In the genomic region with DNA sequence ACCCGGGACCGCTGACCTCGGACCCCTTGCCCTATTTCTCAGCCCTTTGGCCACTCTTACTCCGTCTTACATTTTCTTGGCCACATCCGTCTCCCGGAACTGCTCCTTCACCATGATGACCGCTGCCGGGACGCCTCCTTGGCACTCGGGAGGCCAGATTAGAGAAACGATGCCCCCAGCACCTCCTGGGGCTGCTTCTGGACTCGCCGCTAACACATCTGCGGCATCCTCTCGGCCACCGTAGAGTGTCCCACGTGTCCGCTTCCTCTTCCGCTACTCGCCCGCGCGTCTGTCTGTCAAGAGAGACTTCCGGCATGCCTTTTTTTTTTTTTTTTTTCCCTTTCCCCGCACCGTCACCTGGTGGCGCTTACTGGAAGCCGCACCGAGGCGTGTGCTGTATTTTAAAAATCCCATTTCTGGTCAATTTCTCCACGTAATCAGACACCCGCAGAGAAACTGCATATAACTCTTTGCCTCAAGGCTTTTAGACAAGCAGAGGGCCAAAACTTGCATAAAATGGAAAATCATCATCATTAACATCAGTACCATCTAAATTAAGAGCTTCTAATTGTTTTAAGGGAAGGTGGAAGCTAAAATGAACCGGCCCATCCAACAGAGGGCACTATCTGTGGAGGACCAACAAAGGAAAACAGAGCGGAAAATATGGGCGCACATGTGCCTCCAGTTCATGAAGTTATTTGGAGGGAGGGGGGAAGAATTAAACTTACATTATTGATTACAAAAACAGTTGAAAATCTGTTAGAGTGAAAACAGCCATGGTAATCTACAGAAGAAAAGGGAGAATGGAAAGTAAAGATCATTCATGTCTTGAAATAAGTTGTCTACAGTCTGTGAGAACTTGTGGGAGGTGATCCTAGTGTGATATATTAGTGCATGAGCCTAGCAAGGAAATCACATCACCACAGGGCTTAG, we compare ENCODE assay signal across 1 cellular context.
TF ChIP-seq lines count a peak whose summit lies in the region.

Gene POLR3A (minus strand): TSS at position 222 of the 933 bp plus-strand sequence. CDS start 108 bp downstream, at position 114.

TF ChIP-seq in HEK293, 187 proteins besides CTCF, POLR2A, EP300 and RAD21 (continued from another document and continues in another):
- TF ChIP-seq PRDM10 (tag by site-specific recombination; IDR thresholded peaks at IDR 0.05), result peak; percentile 83
- TF ChIP-seq BCL11B (tag by site-specific recombination; IDR thresholded peaks at IDR 0.05; ENCODE audit: low read depth), result peak; percentile 99
- TF ChIP-seq, protein P1, sequence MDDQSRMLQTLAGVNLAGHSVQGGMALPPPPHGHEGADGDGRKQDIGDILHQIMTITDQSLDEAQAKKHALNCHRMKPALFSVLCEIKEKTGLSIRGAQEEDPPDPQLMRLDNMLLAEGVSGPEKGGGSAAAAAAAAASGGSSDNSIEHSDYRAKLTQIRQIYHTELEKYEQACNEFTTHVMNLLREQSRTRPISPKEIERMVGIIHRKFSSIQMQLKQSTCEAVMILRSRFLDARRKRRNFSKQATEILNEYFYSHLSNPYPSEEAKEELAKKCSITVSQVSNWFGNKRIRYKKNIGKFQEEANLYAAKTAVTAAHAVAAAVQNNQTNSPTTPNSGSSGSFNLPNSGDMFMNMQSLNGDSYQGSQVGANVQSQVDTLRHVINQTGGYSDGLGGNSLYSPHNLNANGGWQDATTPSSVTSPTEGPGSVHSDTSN (CRISPR knock-in tag; IDR thresholded peaks at IDR 0.05), result 0 out of 2 replicates have a peak, but pooled peaks have one; percentile 53
- no peak; the same call in 1 of the 2 replicates for TF ChIP-seq OVOL3 (tag by site-specific recombination; IDR thresholded peaks at IDR 0.05)
- TF ChIP-seq, protein P2, sequence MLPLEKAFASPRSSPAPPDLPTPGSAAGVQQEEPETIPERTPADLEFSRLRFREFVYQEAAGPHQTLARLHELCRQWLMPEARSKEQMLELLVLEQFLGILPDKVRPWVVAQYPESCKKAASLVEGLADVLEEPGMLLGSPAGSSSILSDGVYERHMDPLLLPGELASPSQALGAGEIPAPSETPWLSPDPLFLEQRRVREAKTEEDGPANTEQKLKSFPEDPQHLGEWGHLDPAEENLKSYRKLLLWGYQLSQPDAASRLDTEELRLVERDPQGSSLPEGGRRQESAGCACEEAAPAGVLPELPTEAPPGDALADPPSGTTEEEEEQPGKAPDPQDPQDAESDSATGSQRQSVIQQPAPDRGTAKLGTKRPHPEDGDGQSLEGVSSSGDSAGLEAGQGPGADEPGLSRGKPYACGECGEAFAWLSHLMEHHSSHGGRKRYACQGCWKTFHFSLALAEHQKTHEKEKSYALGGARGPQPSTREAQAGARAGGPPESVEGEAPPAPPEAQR (tag by site-specific recombination; IDR thresholded peaks at IDR 0.05), result 0 out of 2 replicates have a peak, but pooled peaks have one; percentile 16
- no peak for TF ChIP-seq SALL2 (tag by site-specific recombination; IDR thresholded peaks at IDR 0.05; ENCODE audit: borderline replicate concordance)
- TF ChIP-seq ZNF521 (tag by site-specific recombination; IDR thresholded peaks at IDR 0.05), result no peak
- TF ChIP-seq ZNF26 (tag by site-specific recombination; IDR thresholded peaks at IDR 0.05), result no peak
- peak; percentile 77 for TF ChIP-seq ZBTB11 (tag by site-specific recombination; conservative IDR thresholded peaks at IDR 0.05; ENCODE audit: low read depth)
- peak; percentile 76 for TF ChIP-seq ZNF10 (tag by site-specific recombination; IDR thresholded peaks at IDR 0.05)
- TF ChIP-seq, protein P3, sequence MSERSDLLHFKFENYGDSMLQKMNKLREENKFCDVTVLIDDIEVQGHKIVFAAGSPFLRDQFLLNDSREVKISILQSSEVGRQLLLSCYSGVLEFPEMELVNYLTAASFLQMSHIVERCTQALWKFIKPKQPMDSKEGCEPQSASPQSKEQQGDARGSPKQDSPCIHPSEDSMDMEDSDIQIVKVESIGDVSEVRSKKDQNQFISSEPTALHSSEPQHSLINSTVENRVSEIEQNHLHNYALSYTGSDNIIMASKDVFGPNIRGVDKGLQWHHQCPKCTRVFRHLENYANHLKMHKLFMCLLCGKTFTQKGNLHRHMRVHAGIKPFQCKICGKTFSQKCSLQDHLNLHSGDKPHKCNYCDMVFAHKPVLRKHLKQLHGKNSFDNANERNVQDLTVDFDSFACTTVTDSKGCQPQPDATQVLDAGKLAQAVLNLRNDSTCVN (tag by site-specific recombination; optimal IDR thresholded peaks at IDR 0.05), result peak; percentile 40
- peak; percentile 30; the same call in 1 of the 2 replicates for TF ChIP-seq ZIC2 (tag by site-specific recombination; IDR thresholded peaks at IDR 0.05)
- no peak for TF ChIP-seq SCRT2 (tag by site-specific recombination; IDR thresholded peaks at IDR 0.05)
- peak; percentile 24; the same call in 1 of the 2 replicates for TF ChIP-seq ZNF501 (tag by site-specific recombination; IDR thresholded peaks at IDR 0.05)
- TF ChIP-seq ZNF704 (tag by site-specific recombination; IDR thresholded peaks at IDR 0.05), result no peak
- no peak for TF ChIP-seq ZNF155 (tag by site-specific recombination; IDR thresholded peaks at IDR 0.05)
- no peak for TF ChIP-seq ZSCAN4 (tag by site-specific recombination; IDR thresholded peaks at IDR 0.05)
- no peak; the same call in 1 of the 2 replicates for TF ChIP-seq ZNF558 (tag by site-specific recombination; IDR thresholded peaks at IDR 0.05)
- TF ChIP-seq, protein P4, sequence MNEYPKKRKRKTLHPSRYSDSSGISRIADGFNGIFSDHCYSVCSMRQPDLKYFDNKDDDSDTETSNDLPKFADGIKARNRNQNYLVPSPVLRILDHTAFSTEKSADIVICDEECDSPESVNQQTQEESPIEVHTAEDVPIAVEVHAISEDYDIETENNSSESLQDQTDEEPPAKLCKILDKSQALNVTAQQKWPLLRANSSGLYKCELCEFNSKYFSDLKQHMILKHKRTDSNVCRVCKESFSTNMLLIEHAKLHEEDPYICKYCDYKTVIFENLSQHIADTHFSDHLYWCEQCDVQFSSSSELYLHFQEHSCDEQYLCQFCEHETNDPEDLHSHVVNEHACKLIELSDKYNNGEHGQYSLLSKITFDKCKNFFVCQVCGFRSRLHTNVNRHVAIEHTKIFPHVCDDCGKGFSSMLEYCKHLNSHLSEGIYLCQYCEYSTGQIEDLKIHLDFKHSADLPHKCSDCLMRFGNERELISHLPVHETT (tag by site-specific recombination; IDR thresholded peaks at IDR 0.05), result peak; percentile 83
- no peak for TF ChIP-seq ZNF513 (tag by site-specific recombination; IDR thresholded peaks at IDR 0.05)
- TF ChIP-seq ZNF132 (tag by site-specific recombination; IDR thresholded peaks at IDR 0.05; ENCODE audit: borderline replicate concordance), result no peak
- no peak for TF ChIP-seq ZNF530 (tag by site-specific recombination; IDR thresholded peaks at IDR 0.05; ENCODE audit: low read depth)
- no peak for TF ChIP-seq ZNF707 (tag by site-specific recombination; IDR thresholded peaks at IDR 0.05)
- TF ChIP-seq ZNF174 (tag by site-specific recombination; IDR thresholded peaks at IDR 0.05), result no peak
- TF ChIP-seq, protein P5, sequence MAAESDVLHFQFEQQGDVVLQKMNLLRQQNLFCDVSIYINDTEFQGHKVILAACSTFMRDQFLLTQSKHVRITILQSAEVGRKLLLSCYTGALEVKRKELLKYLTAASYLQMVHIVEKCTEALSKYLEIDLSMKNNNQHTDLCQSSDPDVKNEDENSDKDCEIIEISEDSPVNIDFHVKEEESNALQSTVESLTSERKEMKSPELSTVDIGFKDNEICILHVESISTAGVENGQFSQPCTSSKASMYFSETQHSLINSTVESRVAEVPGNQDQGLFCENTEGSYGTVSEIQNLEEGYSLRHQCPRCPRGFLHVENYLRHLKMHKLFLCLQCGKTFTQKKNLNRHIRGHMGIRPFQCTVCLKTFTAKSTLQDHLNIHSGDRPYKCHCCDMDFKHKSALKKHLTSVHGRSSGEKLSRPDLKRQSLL (tag by site-specific recombination; IDR thresholded peaks at IDR 0.05), result no peak
- TF ChIP-seq ZNF391 (tag by site-specific recombination; IDR thresholded peaks at IDR 0.05; ENCODE audit: borderline replicate concordance, low read depth), result peak; percentile 66; the same call in 1 of the 2 replicates
- TF ChIP-seq RBAK (tag by site-specific recombination; IDR thresholded peaks at IDR 0.05), result no peak
- peak; percentile 27 for TF ChIP-seq ZBTB21 (tag by site-specific recombination; IDR thresholded peaks at IDR 0.05)
- peak; percentile 74 for TF ChIP-seq KLF8 (tag by site-specific recombination; IDR thresholded peaks at IDR 0.05)
- peak; percentile 64 for TF ChIP-seq ZNF2 (tag by site-specific recombination; IDR thresholded peaks at IDR 0.05)
- TF ChIP-seq ZNF843 (tag by site-specific recombination; IDR thresholded peaks at IDR 0.05), result no peak; the same call in 1 of the 2 replicates
- no peak for TF ChIP-seq MEIS1 (CRISPR knock-in tag; IDR thresholded peaks at IDR 0.05; ENCODE audit: borderline replicate concordance)
